Comparison of ENCODE assay signal across 11 cellular contexts in the genomic region with DNA sequence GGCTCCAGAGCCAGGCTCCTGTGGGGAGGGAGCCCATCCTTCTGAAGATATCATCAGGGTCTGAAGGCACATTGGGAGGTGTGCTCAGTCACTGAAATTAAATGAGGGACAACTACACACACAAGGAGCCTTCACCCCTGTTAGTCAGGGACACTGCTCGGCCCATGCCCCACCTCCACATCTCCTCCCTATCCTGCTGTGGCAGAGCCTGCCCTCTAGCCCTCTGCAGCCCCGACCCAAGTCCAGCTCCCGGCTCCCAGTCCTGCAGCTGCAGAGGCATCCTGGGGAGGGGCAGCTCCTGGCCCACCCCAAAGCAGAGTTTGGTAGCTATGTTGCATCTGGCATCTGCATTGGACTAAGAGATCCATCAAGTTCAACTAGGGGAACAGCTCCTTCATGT.
"Had no signal": no experiment of that assay in that cellular context is flagged by ENCODE, and none has a peak within 500 bp of the region (broad histone marks: within the 10 kb centered on the region; RNA-seq: fewer than 3 reads in every experiment).

No MANE protein-coding gene starts in this region.

- H3K9me3 ChIP-seq: HAP-1 had no signal

- H3K4me1 ChIP-seq: HAP-1 had no signal

- H3K27ac Mint-ChIP-seq: GM23338, H9, HFFc6 had no signal

- ATAC-seq: GM23338, HCT116 had no signal

- DNase-seq: GM23248, GOT3, H7, H9, HCEC 1CT, HFFc6 had no signal

- H3K4me2 ChIP-seq: GM23338 had no signal

- H3K4me1 Mint-ChIP-seq: GM23338, H9 had no signal

- FAIRE-seq: H1, H54 had no signal

- H3K36me3 ChIP-seq: HAP-1 had no signal

- H3K4me3 ChIP-seq: GM23248, GM23338, HAP-1 had no signal

- H2AFZ ChIP-seq: GM23248, GM23338 had no signal

- H3K27ac ChIP-seq: GM23248 had no signal

- H3K4me3 Mint-ChIP-seq: GM23338, H9, HFFc6 had no signal

- H3K9ac ChIP-seq: GM23248 had no signal
